37 cellular contexts compared by ENCODE assay signal in the genomic region with DNA sequence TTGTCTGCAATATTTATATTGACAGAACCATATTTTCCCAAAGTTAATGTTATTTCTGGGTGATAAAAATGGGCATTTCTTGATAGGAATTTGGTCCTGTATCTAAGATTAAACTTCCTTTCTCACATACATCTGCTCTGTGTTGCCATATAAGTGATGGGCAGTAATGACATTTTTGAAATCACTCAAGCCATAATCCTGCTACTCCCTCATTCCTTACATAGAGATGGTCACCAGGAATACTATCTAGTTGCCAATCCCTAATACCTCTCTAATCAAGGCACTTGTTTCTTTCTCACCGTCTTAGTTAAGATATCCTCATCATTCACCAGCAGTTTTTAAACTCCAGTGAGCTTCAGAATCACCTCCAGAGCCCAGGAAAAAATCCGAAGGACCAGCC.
"Had no signal": no experiment of that assay in that cellular context is flagged by ENCODE, and none has a peak within 500 bp of the region (broad histone marks: within the 10 kb centered on the region; RNA-seq: fewer than 3 reads in every experiment).

No MANE protein-coding gene starts in this region.

- H3K27me3 ChIP-seq: ascending aorta, cardiac muscle cell had no signal

- H3K27ac Mint-ChIP-seq: activated B cell treated with CpG ODN at 0.5 μM for 24 hours; activated CD4-positive, alpha-beta memory T cell treated with anti-CD3 and anti-CD28 coated beads for 36 hours; activated CD4-positive, alpha-beta T cell treated with anti-CD3 and anti-CD28 coated beads, Interleukin-2, amount 10 ng/mL, durations not matched to agents 24 days and 14 days; activated CD8-positive, alpha-beta T cell treated with anti-CD3 and anti-CD28 coated beads for 36 hours; activated naive CD4-positive, alpha-beta T cell treated with anti-CD3 and anti-CD28 coated beads for 36 hours; activated naive CD4-positive, alpha-beta T cell treated with anti-CD3 and anti-CD28 coated beads, Interleukin-2, amount 50 U/mL, for 72 hours; activated naive CD8-positive, alpha-beta T cell treated with anti-CD3 and anti-CD28 coated beads, Interleukin-2, amount 10 ng/mL, durations not matched to agents 7 days and 5 days; activated naive CD8-positive, alpha-beta T cell treated with anti-CD3 and anti-CD28 coated beads, Interleukin-2, amount 50 U/mL, for 24 hours; activated T-cell treated with anti-CD3 and anti-CD28 coated beads, Interleukin-2, amount 50 U/mL, for 72 hours; activated T-helper 1 cell treated with anti-CD3 and anti-CD28 coated beads, Interleukin-12 subunit alpha, Interleukin-12 subunit beta, Interleukin-2, Interleukin-4 antibody, amounts not matched to agents 30 ng/mL and 10 ng/mL and 1 ng/mL, durations not matched to agents 14 hours and 24 hours and 36 hours; activated T-helper 17 cell treated with anti-CD3 and anti-CD28 coated beads, Interleukin-2, amount 50 U/mL, for 72 hours; brain; T-helper 1 cell treated with Interleukin-12 subunit alpha and Interleukin-12 subunit beta and Interleukin-4 antibody, amounts not matched to agents 30 μg/mL and 1 μg/mL, for 36 hours; T-helper 2 cell treated with Interferon-gamma antibody and Interleukin-4, amounts not matched to agents 5 μg/mL and 100 μg/mL, for 36 hours had no signal

- H3K4me1 ChIP-seq: ascending aorta had no signal

- H3K4me3 Mint-ChIP-seq: activated B cell treated with CpG ODN at 0.5 μM for 24 hours; activated CD4-positive, alpha-beta memory T cell treated with anti-CD3 and anti-CD28 coated beads for 36 hours; activated CD4-positive, alpha-beta T cell treated with anti-CD3 and anti-CD28 coated beads, Interleukin-2, amount 10 ng/mL, durations not matched to agents 24 days and 14 days; activated CD8-positive, alpha-beta T cell treated with anti-CD3 and anti-CD28 coated beads for 36 hours; activated naive CD4-positive, alpha-beta T cell treated with anti-CD3 and anti-CD28 coated beads for 36 hours; activated naive CD8-positive, alpha-beta T cell treated with anti-CD3 and anti-CD28 coated beads, Interleukin-2, amount 10 ng/mL, durations not matched to agents 7 days and 5 days; activated naive CD8-positive, alpha-beta T cell treated with anti-CD3 and anti-CD28 coated beads, Interleukin-2, amount 50 U/mL, for 24 hours; activated T-cell treated with anti-CD3 and anti-CD28 coated beads, Interleukin-2, amount 50 U/mL, for 4 hours; activated T-cell treated with anti-CD3 and anti-CD28 coated beads, Interleukin-2, amount 50 U/mL, for 72 hours; activated T-helper 1 cell treated with anti-CD3 and anti-CD28 coated beads, Interleukin-12 subunit alpha, Interleukin-12 subunit beta, Interleukin-2, Interleukin-4 antibody, amounts not matched to agents 30 ng/mL and 10 ng/mL and 1 ng/mL, durations not matched to agents 14 hours and 24 hours and 36 hours; activated T-helper 17 cell treated with anti-CD3 and anti-CD28 coated beads, Interleukin-2, amount 50 U/mL, for 72 hours; brain; central memory CD8-positive, alpha-beta T cell; T-helper 1 cell treated with Interleukin-12 subunit alpha and Interleukin-12 subunit beta and Interleukin-4 antibody, amounts not matched to agents 30 μg/mL and 1 μg/mL, for 36 hours; T-helper 2 cell treated with Interferon-gamma antibody and Interleukin-4, amounts not matched to agents 5 μg/mL and 100 μg/mL, for 36 hours had no signal

- H3K36me3 Mint-ChIP-seq: activated CD4-positive, alpha-beta memory T cell treated with anti-CD3 and anti-CD28 coated beads for 36 hours; activated naive CD4-positive, alpha-beta T cell treated with anti-CD3 and anti-CD28 coated beads, Interleukin-2, amount 50 U/mL, for 72 hours; activated naive CD8-positive, alpha-beta T cell treated with anti-CD3 and anti-CD28 coated beads, Interleukin-2, amount 10 ng/mL, durations not matched to agents 7 days and 5 days had no signal

- H3K9me3 ChIP-seq: ascending aorta had no signal

- H3K27me3 Mint-ChIP-seq: activated B cell treated with CpG ODN at 0.5 μM for 24 hours; activated CD4-positive, alpha-beta memory T cell treated with anti-CD3 and anti-CD28 coated beads for 36 hours; activated CD8-positive, alpha-beta T cell treated with anti-CD3 and anti-CD28 coated beads for 36 hours; activated naive CD8-positive, alpha-beta T cell treated with anti-CD3 and anti-CD28 coated beads, Interleukin-2, amount 10 ng/mL, durations not matched to agents 7 days and 5 days; activated naive CD8-positive, alpha-beta T cell treated with anti-CD3 and anti-CD28 coated beads, Interleukin-2, amount 50 U/mL, for 24 hours; activated T-helper 17 cell treated with anti-CD3 and anti-CD28 coated beads, Interleukin-2, amount 50 U/mL, for 72 hours; brain; central memory CD8-positive, alpha-beta T cell had no signal

- H3K4me3 ChIP-seq: ascending aorta, cardiac muscle cell had no signal

- H3K36me3 ChIP-seq: ascending aorta, cardiac muscle cell had no signal

- ATAC-seq: activated CD8-positive, alpha-beta T cell treated with anti-CD3 and anti-CD28 coated beads for 36 hours; activated naive CD4-positive, alpha-beta T cell treated with anti-CD3 and anti-CD28 coated beads, Interleukin-2, amount 50 U/mL, for 72 hours; activated naive CD8-positive, alpha-beta T cell treated with anti-CD3 and anti-CD28 coated beads, Interleukin-2, amount 50 U/mL, for 24 hours; activated T-cell treated with anti-CD3 and anti-CD28 coated beads, Interleukin-2, amount 50 U/mL, for 4 hours; activated T-cell treated with anti-CD3 and anti-CD28 coated beads, Interleukin-2, amount 50 U/mL, for 72 hours; activated T-helper 17 cell treated with anti-CD3 and anti-CD28 coated beads, Interleukin-2, amount 50 U/mL, for 72 hours had no signal

- DNase-seq: activated B cell treated with CpG ODN at 0.5 μM for 24 hours; activated CD4-positive, alpha-beta memory T cell treated with anti-CD3 and anti-CD28 coated beads for 36 hours; activated CD4-positive, alpha-beta T cell treated with anti-CD3 and anti-CD28 coated beads for 4 hours; activated CD4-positive, alpha-beta T cell treated with anti-CD3 and anti-CD28 coated beads, Interleukin-2, amount 10 ng/mL, durations not matched to agents 24 days and 14 days; activated CD4-positive, alpha-beta T cell treated with anti-CD3 and anti-CD28 coated beads, Interleukin-2, amount 50 U/mL, for 1 hour; activated CD4-positive, alpha-beta T cell treated with anti-CD3 and anti-CD28 coated beads, Interleukin-2, amount 50 U/mL, for 4 hours; activated CD4-positive, CD25-positive, alpha-beta regulatory T cell treated with anti-CD3 and anti-CD28 coated beads, Interleukin-2, amount 50 U/mL, for 72 hours; activated CD8-positive, alpha-beta memory T cell treated with anti-CD3 and anti-CD28 coated beads, Interleukin-2, amount 50 U/mL, for 4 hours; activated CD8-positive, alpha-beta T cell treated with anti-CD3 and anti-CD28 coated beads for 36 hours; activated effector memory CD4-positive, alpha-beta T cell treated with anti-CD3 and anti-CD28 coated beads, Interleukin-2, amount 50 U/mL, for 16 hours; activated gamma-delta T cell treated with Interleukin-2 at 50 U/mL for 16 hours; activated naive CD4-positive, alpha-beta T cell; activated naive CD4-positive, alpha-beta T cell treated with anti-CD3 and anti-CD28 coated beads for 36 hours; activated naive CD4-positive, alpha-beta T cell treated with anti-CD3 and anti-CD28 coated beads, Interleukin-2, amount 50 U/mL, for 16 hours; activated naive CD8-positive, alpha-beta T cell treated with anti-CD3 and anti-CD28 coated beads, Interleukin-2, amount 10 ng/mL, durations not matched to agents 7 days and 5 days; activated naive CD8-positive, alpha-beta T cell treated with anti-CD3 and anti-CD28 coated beads, Interleukin-2, amount 50 U/mL, for 24 hours; activated T-cell treated with anti-CD3 and anti-CD28 coated beads for 4 hours; activated T-cell treated with anti-CD3 and anti-CD28 coated beads, Interleukin-2, amount 50 U/mL, for 1 hour; activated T-cell treated with anti-CD3 and anti-CD28 coated beads, Interleukin-2, amount 50 U/mL, for 4 hours; activated T-cell treated with anti-CD3 and anti-CD28 coated beads, Interleukin-2, amount 50 U/mL, for 72 hours; amygdala; anterior cingulate cortex; caudate nucleus; SW 1271; T-helper 1 cell; T-helper 2 cell; T-helper 9 cell had no signal

- H3K27ac ChIP-seq: ascending aorta, cardiac muscle cell, VCaP had no signal

- H3K9me3 Mint-ChIP-seq: activated CD4-positive, alpha-beta memory T cell treated with anti-CD3 and anti-CD28 coated beads for 36 hours; activated CD4-positive, alpha-beta T cell treated with anti-CD3 and anti-CD28 coated beads, Interleukin-2, amount 10 ng/mL, durations not matched to agents 24 days and 14 days; activated CD8-positive, alpha-beta T cell treated with anti-CD3 and anti-CD28 coated beads for 36 hours; activated naive CD4-positive, alpha-beta T cell treated with anti-CD3 and anti-CD28 coated beads for 36 hours; activated naive CD4-positive, alpha-beta T cell treated with anti-CD3 and anti-CD28 coated beads, Interleukin-2, amount 50 U/mL, for 72 hours; activated naive CD8-positive, alpha-beta T cell treated with anti-CD3 and anti-CD28 coated beads, Interleukin-2, amount 10 ng/mL, durations not matched to agents 7 days and 5 days; activated naive CD8-positive, alpha-beta T cell treated with anti-CD3 and anti-CD28 coated beads, Interleukin-2, amount 50 U/mL, for 24 hours; activated T-cell treated with anti-CD3 and anti-CD28 coated beads, Interleukin-2, amount 50 U/mL, for 4 hours; activated T-cell treated with anti-CD3 and anti-CD28 coated beads, Interleukin-2, amount 50 U/mL, for 72 hours; activated T-helper 1 cell treated with anti-CD3 and anti-CD28 coated beads, Interleukin-12 subunit alpha, Interleukin-12 subunit beta, Interleukin-2, Interleukin-4 antibody, amounts not matched to agents 30 ng/mL and 10 ng/mL and 1 ng/mL, durations not matched to agents 14 hours and 24 hours and 36 hours; activated T-helper 17 cell treated with anti-CD3 and anti-CD28 coated beads, Interleukin-2, amount 50 U/mL, for 72 hours; central memory CD8-positive, alpha-beta T cell; T-helper 1 cell treated with Interleukin-12 subunit alpha and Interleukin-12 subunit beta and Interleukin-4 antibody, amounts not matched to agents 30 μg/mL and 1 μg/mL, for 36 hours; T-helper 2 cell treated with Interferon-gamma antibody and Interleukin-4, amounts not matched to agents 5 μg/mL and 100 μg/mL, for 36 hours had no signal

- H3K4me1 Mint-ChIP-seq: activated B cell treated with CpG ODN at 0.5 μM for 24 hours; activated CD4-positive, alpha-beta T cell treated with anti-CD3 and anti-CD28 coated beads, Interleukin-2, amount 10 ng/mL, durations not matched to agents 24 days and 14 days; activated naive CD8-positive, alpha-beta T cell treated with anti-CD3 and anti-CD28 coated beads, Interleukin-2, amount 10 ng/mL, durations not matched to agents 7 days and 5 days; activated naive CD8-positive, alpha-beta T cell treated with anti-CD3 and anti-CD28 coated beads, Interleukin-2, amount 50 U/mL, for 24 hours; activated T-helper 17 cell treated with anti-CD3 and anti-CD28 coated beads, Interleukin-2, amount 50 U/mL, for 72 hours; central memory CD8-positive, alpha-beta T cell had no signal
